ENCODE assay signal across 8 cellular contexts in genomic region chr11:46896719-46897406, GRCh38. TPM values are rescaled to one million over a fixed set of nuclear protein-coding genes. Genes with fewer than 3 reads are reported as not detected.
DNase-seq lines count a peak whose midpoint lies in the region; ATAC-seq and FAIRE-seq lines count a peak whose summit lies in the region.

No MANE protein-coding gene starts in this region.

- DNase-seq in Kasumi-1 (lab: John Stamatoyannopoulos, UW) (peak; percentile 75 to 85), SIG-M5 (lab: John Stamatoyannopoulos, UW) (peak; percentile 19), left ventricle myocardium superior (no peak), mucosa of gallbladder (ENCODE audit: low spot score) (no peak)
- DNase-seq in stimulated activated CD8-positive, alpha-beta memory T cell treated with anti-CD3 and anti-CD28 coated beads, Interleukin-4, amount 100 ng/mL, for 48 hours: no peak

- peak; percentile 48 for FAIRE-seq in G401.6 (lab: Jason Lieb, UNC)

- intact Hi-C loops in left ventricle myocardium superior (cut with micrococcal nuclease): no loop called here

- peak; percentile 25 for ATAC-seq in left ventricle myocardium superior
- ATAC-seq in HG03457 (IDR thresholded peaks at IDR 0.05; ENCODE audit: unreplicated experiment): no peak
- no peak for ATAC-seq in HG03460 (IDR thresholded peaks at IDR 0.05; ENCODE audit: unreplicated experiment)

RNA-seq across cellular contexts. Expression of gene LRP4, which starts 21.5 kb away (rescaled TPM):
- total RNA-seq in left ventricle myocardium superior (21.9 TPM), mucosa of gallbladder (14.5 TPM)

RNA-seq across cellular contexts. Expression of gene CSTPP1, which starts 39.7 kb away (rescaled TPM):
- 9.6 TPM for total RNA-seq in left ventricle myocardium superior
- 39.1 TPM for total RNA-seq in mucosa of gallbladder

RNA-seq across cellular contexts. Expression of gene CKAP5, which starts 50.8 kb away (rescaled TPM):
- total RNA-seq in left ventricle myocardium superior (73.6 TPM), mucosa of gallbladder (64.6 TPM)

Comparison
In these comparisons a context has a peak if more than half of its experiments do, and no peak if none do; other contexts are left out.
1. DNase-seq: peak in Kasumi-1 (2 of 2) and SIG-M5 (single experiment); none in left ventricle myocardium superior (single experiment), mucosa of gallbladder (single experiment) and stimulated activated CD8-positive, alpha-beta memory T cell treated with anti-CD3 and anti-CD28 coated beads, Interleukin-4, amount 100 ng/mL, for 48 hours (single experiment).